17 cellular contexts compared by ENCODE assay signal in the genomic region with DNA sequence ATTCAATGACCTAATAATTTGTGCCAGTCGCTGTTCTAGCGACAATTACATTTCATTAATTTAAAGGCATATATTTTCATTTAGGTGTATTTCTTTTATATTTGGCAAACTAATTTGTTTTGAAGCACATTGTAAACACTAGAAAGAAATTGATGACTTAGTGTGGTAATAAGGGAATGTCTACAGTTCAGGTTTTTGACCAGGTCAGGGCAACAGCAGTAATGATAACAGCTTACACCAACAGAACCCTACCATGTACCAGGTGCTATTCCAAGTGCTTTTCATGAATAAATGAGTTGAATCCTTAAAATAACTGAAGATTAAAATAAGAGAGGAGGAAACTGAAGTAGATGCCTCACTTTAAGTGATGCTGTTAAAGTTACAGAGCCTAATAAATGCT.
DNase-seq lines count a peak whose midpoint lies in the region; ATAC-seq and TF ChIP-seq lines count a peak whose summit lies in the region.
"Had no signal": no experiment of that assay in that cellular context is flagged by ENCODE, and none has a peak within 500 bp of the region (broad histone marks: within the 10 kb centered on the region; RNA-seq: fewer than 3 reads in every experiment).

No MANE protein-coding gene starts in this region.

- H3K27me3 Mint-ChIP-seq in activated CD4-positive, alpha-beta T cell treated with anti-CD3 and anti-CD28 coated beads, Interleukin-2, amount 10 ng/mL, durations not matched to agents 7 days and 5 days = no peaks in the 10 kb centered on the region
- no peaks in the 10 kb centered on the region for H3K27me3 Mint-ChIP-seq in CD4-positive, alpha-beta memory T cell
- H3K27me3 Mint-ChIP-seq in activated CD4-positive, alpha-beta memory T cell treated with anti-CD3 and anti-CD28 coated beads for 36 hours = no peaks in the 10 kb centered on the region

- H3K4me1 Mint-ChIP-seq in activated CD4-positive, alpha-beta T cell treated with anti-CD3 and anti-CD28 coated beads, Interleukin-2, amount 10 ng/mL, durations not matched to agents 7 days and 5 days = peaks cover 68% of the 10 kb centered on the region
- H3K4me1 Mint-ChIP-seq in CD4-positive, alpha-beta memory T cell = peaks cover 48 to 69% (median 60%) of the 10 kb centered on the region in 4 donors
- H3K4me1 Mint-ChIP-seq in activated CD4-positive, alpha-beta memory T cell treated with anti-CD3 and anti-CD28 coated beads for 36 hours (ENCODE audit: low read depth) = peaks cover 59% of the 10 kb centered on the region

- H3K9ac ChIP-seq in liver (ENCODE audit: low read depth in 1 of 2, low read length in 2 of 2) = no peak overlapping the region

- no peaks in the 10 kb centered on the region for H3K36me3 ChIP-seq in CD4-positive, alpha-beta memory T cell (ENCODE audit: insufficient read depth, low read length)
- H3K36me3 ChIP-seq in liver (ENCODE audit: control insufficient read depth in 4 of 4, insufficient read depth in 3 of 4, low read depth in 1 of 4, low read length in 3 of 4) = no peaks in the 10 kb centered on the region
- H3K36me3 ChIP-seq: BLaER1 treated with 17β-estradiol and CSF1 and Interleukin-3, amounts not matched to agents 10 nM and 100 nM had no signal

- peak overlapping the region; percentile 93 for H3K27ac Mint-ChIP-seq in activated CD4-positive, alpha-beta T cell treated with anti-CD3 and anti-CD28 coated beads, Interleukin-2, amount 10 ng/mL, durations not matched to agents 7 days and 5 days
- H3K27ac Mint-ChIP-seq in CD4-positive, alpha-beta memory T cell = peak overlapping the region in 4 of 7 donors; percentile 30 to 91 (median 83)
- peak overlapping the region; percentile 85 for H3K27ac Mint-ChIP-seq in activated CD4-positive, alpha-beta memory T cell treated with anti-CD3 and anti-CD28 coated beads for 36 hours

- no peak for TF ChIP-seq RAD21 in liver (IDR thresholded peaks at IDR 0.05)

- POLR2A ChIA-PET in activated CD4-positive, alpha-beta T cell treated with anti-CD3 and anti-CD28 coated beads, Interleukin-2, amount 10 ng/mL, durations not matched to agents 7 days and 5 days (lab: Charles Lee) = no interaction called here
- POLR2A ChIA-PET in CD4-positive, alpha-beta memory T cell (lab: Charles Lee; ENCODE audit: partially characterized antibody) = interaction anchor here (1.6 kb wide), 1 partner anchor 86 kb away, joined by 10 read pairs; no protein-coding TSS in a partner anchor
- POLR2A ChIA-PET in activated CD4-positive, alpha-beta memory T cell treated with anti-CD3 and anti-CD28 coated beads for 36 hours (lab: Charles Lee) = interaction anchor here (1.9 kb wide), 1 partner anchor 66 kb away, joined by 5 read pairs; no protein-coding TSS in a partner anchor

- WGBS in liver = 93% methylated on average over 2 of the region's 2 CpGs

- peaks cover 4% of the 10 kb centered on the region for H3K36me3 Mint-ChIP-seq in activated CD4-positive, alpha-beta T cell treated with anti-CD3 and anti-CD28 coated beads, Interleukin-2, amount 10 ng/mL, durations not matched to agents 7 days and 5 days (ENCODE audit: low read depth)
- H3K36me3 Mint-ChIP-seq in CD4-positive, alpha-beta memory T cell = no peaks in the 10 kb centered on the region
- H3K36me3 Mint-ChIP-seq in activated CD4-positive, alpha-beta memory T cell treated with anti-CD3 and anti-CD28 coated beads for 36 hours = no peaks in the 10 kb centered on the region

- CTCF ChIA-PET in activated CD4-positive, alpha-beta T cell treated with anti-CD3 and anti-CD28 coated beads, Interleukin-2, amount 10 ng/mL, durations not matched to agents 7 days and 5 days (lab: Charles Lee) = no interaction called here
- CTCF ChIA-PET in CD4-positive, alpha-beta memory T cell (lab: Charles Lee; ENCODE audit: partially characterized antibody) = no interaction called here
- CTCF ChIA-PET in activated CD4-positive, alpha-beta memory T cell treated with anti-CD3 and anti-CD28 coated beads for 36 hours (lab: Charles Lee) = no interaction called here

- ATAC-seq in GM21528 (IDR thresholded peaks at IDR 0.05; ENCODE audit: low FRiP score, unreplicated experiment) = no peak

- H3K4me3 ChIP-seq in CD4-positive, alpha-beta memory T cell (ENCODE audit: low read length in 2 of 2) = no peak overlapping the region
- no peak overlapping the region for H3K4me3 ChIP-seq in liver (ENCODE audit: low read depth in 1 of 3, low read length in 3 of 3)
- H3K4me3 ChIP-seq: BLaER1 treated with 17β-estradiol and CSF1 and Interleukin-3, amounts not matched to agents 10 nM and 100 nM had no signal

- no peak overlapping the region for H3K27ac ChIP-seq in CD4-positive, alpha-beta memory T cell (ENCODE audit: low read depth, low read length)
- no peak overlapping the region for H3K27ac ChIP-seq in liver (ENCODE audit: low read depth in 1 of 2, low read length in 2 of 2)

- no peak for TF ChIP-seq CTCF in liver (IDR thresholded peaks at IDR 0.05; ENCODE audit: low read depth, low read length, missing input control)

- H3K4me3 Mint-ChIP-seq in activated CD4-positive, alpha-beta T cell treated with anti-CD3 and anti-CD28 coated beads, Interleukin-2, amount 10 ng/mL, durations not matched to agents 7 days and 5 days = no peak overlapping the region
- peak overlapping the region in 3 of 8 donors; percentile 21 to 68 (median 50) for H3K4me3 Mint-ChIP-seq in CD4-positive, alpha-beta memory T cell
- H3K4me3 Mint-ChIP-seq in activated CD4-positive, alpha-beta memory T cell treated with anti-CD3 and anti-CD28 coated beads for 36 hours = no peak overlapping the region

- peaks cover 59% of the 10 kb centered on the region for H3K4me1 ChIP-seq in CD4-positive, alpha-beta memory T cell (ENCODE audit: insufficient read depth, low read length)
- peaks cover 0 to 5% (median 2%) of the 10 kb centered on the region in 4 donors for H3K4me1 ChIP-seq in liver (ENCODE audit: control insufficient read depth in 4 of 4, insufficient read depth in 4 of 4, low read length in 3 of 4)

- DNase-seq in activated CD4-positive, alpha-beta T cell treated with anti-CD3 and anti-CD28 coated beads, Interleukin-2, amount 10 ng/mL, durations not matched to agents 7 days and 5 days = no peak
- no peak for DNase-seq in activated CD4-positive, alpha-beta T cell treated with anti-CD3 and anti-CD28 coated beads for 1 hour
- DNase-seq in CD4-positive, alpha-beta memory T cell = no peak
- DNase-seq in activated CD4-positive, alpha-beta memory T cell treated with anti-CD3 and anti-CD28 coated beads for 36 hours = no peak
- no peak for DNase-seq in stimulated activated naive CD4-positive, alpha-beta T cell treated with Interleukin-2 at 50 U/mL for 16 hours (lab: John Stamatoyannopoulos, UW)
- no peak for DNase-seq in H4 (ENCODE audit: low spot score)
- DNase-seq: DMS 273 treated with DMSO at 0.1 percent for 48 hours; NCI-H1105; NCI-H1694; NCI-H2107; NCI-H345; NCI-H526 treated with DMSO at 0.1 percent for 48 hours; NK-92 treated with Interleukin-12 subunit alpha and Interleukin-12 subunit beta, amount 100 ng/mL, for 24 hours; SIG-M5 had no signal

- intact Hi-C loops in CD4-positive, alpha-beta memory T cell (cut with micrococcal nuclease) = loop anchor here (2.0 kb wide), 1 partner anchor 203 kb away; no protein-coding TSS in a partner anchor
- intact Hi-C loops in activated CD4-positive, alpha-beta memory T cell treated with anti-CD3 and anti-CD28 coated beads for 36 hours (cut with micrococcal nuclease) = loop anchor here (1.0 to 5.0 kb wide), 9 partner anchors 15 to 337 kb away; a partner anchor contains a TSS

- no peaks in the 10 kb centered on the region for H3K27me3 ChIP-seq in CD4-positive, alpha-beta memory T cell (ENCODE audit: insufficient read depth, low read length)
- no peaks in the 10 kb centered on the region for H3K27me3 ChIP-seq in liver (ENCODE audit: control insufficient read depth in 4 of 4, insufficient read depth in 4 of 4, low read length in 3 of 4)
- H3K27me3 ChIP-seq: BLaER1 treated with 17β-estradiol and CSF1 and Interleukin-3, amounts not matched to agents 10 nM and 100 nM had no signal

- H3K9me3 ChIP-seq in CD4-positive, alpha-beta memory T cell (ENCODE audit: control insufficient read depth in 1 of 2, low read length in 2 of 2) = no peaks in the 10 kb centered on the region
- no peaks in the 10 kb centered on the region for H3K9me3 ChIP-seq in liver (ENCODE audit: control insufficient read depth in 4 of 4, low read length in 3 of 4)
- H3K9me3 ChIP-seq: BLaER1 treated with 17β-estradiol and CSF1 and Interleukin-3, amounts not matched to agents 10 nM and 100 nM had no signal

- no peaks in the 10 kb centered on the region for H3K9me3 Mint-ChIP-seq in activated CD4-positive, alpha-beta T cell treated with anti-CD3 and anti-CD28 coated beads, Interleukin-2, amount 10 ng/mL, durations not matched to agents 7 days and 5 days
- H3K9me3 Mint-ChIP-seq in CD4-positive, alpha-beta memory T cell = no peaks in the 10 kb centered on the region
- no peaks in the 10 kb centered on the region for H3K9me3 Mint-ChIP-seq in activated CD4-positive, alpha-beta memory T cell treated with anti-CD3 and anti-CD28 coated beads for 36 hours

TF ChIP-seq in liver, 16 proteins besides CTCF, POLR2A, EP300 and RAD21:
- TF ChIP-seq RXRA (IDR thresholded peaks at IDR 0.05) (peak in 1 of 2 donors; percentile 27), HNF4A (conservative IDR thresholded peaks at IDR 0.05) (peak; percentile 5 to 32)
- TF ChIP-seq, protein P1, sequence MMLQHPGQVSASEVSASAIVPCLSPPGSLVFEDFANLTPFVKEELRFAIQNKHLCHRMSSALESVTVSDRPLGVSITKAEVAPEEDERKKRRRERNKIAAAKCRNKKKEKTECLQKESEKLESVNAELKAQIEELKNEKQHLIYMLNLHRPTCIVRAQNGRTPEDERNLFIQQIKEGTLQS (IDR thresholded peaks at IDR 0.05) = no peak
